10 cellular contexts compared by ENCODE assay signal in the genomic region with DNA sequence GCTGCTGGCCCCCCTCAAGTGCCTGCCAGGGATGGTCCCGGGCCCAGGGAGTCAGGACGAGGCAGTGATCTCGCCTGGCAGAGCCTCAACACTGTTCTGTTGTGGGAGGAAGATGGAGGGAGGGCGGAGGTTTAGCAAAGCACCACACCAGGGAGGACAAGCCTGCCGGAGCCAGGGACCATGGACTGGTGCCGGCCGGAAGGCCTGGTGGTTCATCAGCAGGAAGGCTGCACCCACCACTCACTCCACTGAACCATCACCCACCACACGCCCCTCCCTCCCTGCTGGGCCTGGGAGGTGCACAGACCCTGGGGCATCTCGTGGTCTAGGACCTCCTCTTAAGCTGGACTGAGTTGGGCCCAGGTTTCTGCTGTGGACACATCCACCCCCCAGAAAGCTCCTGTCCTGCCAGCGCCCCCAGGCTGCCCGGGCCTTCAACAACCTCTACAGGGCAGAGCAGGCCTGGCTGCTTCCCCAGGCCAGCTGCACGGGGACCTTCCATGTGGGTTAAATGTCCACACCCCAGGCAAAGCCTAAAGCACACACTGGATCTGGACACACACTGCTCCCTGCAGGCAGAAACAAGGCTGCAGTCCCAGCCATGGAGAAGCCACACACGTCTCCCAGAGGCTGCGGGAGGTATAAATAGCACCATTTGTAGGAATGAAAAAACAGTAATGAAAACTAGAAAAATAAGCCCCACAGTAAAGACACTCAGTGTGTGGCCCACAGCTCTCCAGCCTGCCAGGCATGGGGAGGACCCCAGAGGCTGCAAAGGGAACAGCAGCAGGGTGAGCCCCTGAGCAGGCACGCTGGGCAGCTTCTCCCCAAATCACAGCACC. TPM values are rescaled to one million over a fixed set of nuclear protein-coding genes. Genes with fewer than 3 reads are reported as not detected.
DNase-seq lines count a peak whose midpoint lies in the region; ATAC-seq and TF ChIP-seq lines count a peak whose summit lies in the region.
"Had no signal": no experiment of that assay in that cellular context is flagged by ENCODE, and none has a peak within 500 bp of the region (broad histone marks: within the 10 kb centered on the region; RNA-seq: fewer than 3 reads in every experiment).

No MANE protein-coding gene starts in this region.

- WGBS in suprapubic skin = 53% methylated on average over 14 of the region's 15 CpGs

- peak; percentile 24; the same call in 1 of the 2 replicates for TF ChIP-seq CTCF in GM12875 (IDR thresholded peaks at IDR 0.05; ENCODE audit: borderline replicate concordance, insufficient read depth, low read depth, low read length)
- TF ChIP-seq CTCF in suprapubic skin (IDR thresholded peaks at IDR 0.05) = peak in 1 of 2 donors; percentile 31

- no peak for TF ChIP-seq POLR2A in suprapubic skin (IDR thresholded peaks at IDR 0.05)

- H3K9me3 ChIP-seq in skeletal muscle tissue (ENCODE audit: control insufficient read depth in 3 of 3, low read length in 3 of 3) = no peaks in the 10 kb centered on the region
- H3K9me3 ChIP-seq in suprapubic skin = no peaks in the 10 kb centered on the region
- no peaks in the 10 kb centered on the region for H3K9me3 ChIP-seq in MG63

- ATAC-seq in HG02759 (IDR thresholded peaks at IDR 0.05; ENCODE audit: unreplicated experiment) = no peak

- peak overlapping the region in 2 of 3 donors; percentile 13 to 71 for H3K9ac ChIP-seq in skeletal muscle tissue (ENCODE audit: low read depth in 1 of 3, low read length in 3 of 3)

- H3K27ac ChIP-seq in skeletal muscle tissue (ENCODE audit: low read depth, low read length) = peak overlapping the region; percentile 46
- no peak overlapping the region for H3K27ac ChIP-seq in suprapubic skin

- no peak for TF ChIP-seq EP300 in suprapubic skin (IDR thresholded peaks at IDR 0.05)

- no peak overlapping the region for H3K4me3 ChIP-seq in GM12875 (ENCODE audit: low read depth, low read length)
- peak overlapping the region in 2 of 3 donors; percentile 13 to 14 for H3K4me3 ChIP-seq in skeletal muscle tissue (ENCODE audit: low read length in 3 of 3)
- no peak overlapping the region for H3K4me3 ChIP-seq in suprapubic skin
- H3K4me3 ChIP-seq in MG63 = no peak overlapping the region

- in situ Hi-C loops in SK-MEL-5 (cut with HindIII; ENCODE audit: low pct_unique_long_range_greater_than_20kb, low sequenced_read_pairs) = no loop called here

- peak; percentile 50 for DNase-seq in SK-MEL-5 (ENCODE audit: low read depth, low spot score)
- DNase-seq in fibroblast of the conjunctiva (ENCODE audit: low read depth) = peak; percentile 56
- DNase-seq in suprapubic skin (ENCODE audit: low spot score in 2 of 2) = no peak
- no peak for DNase-seq in MG63
- DNase-seq in activated effector memory CD4-positive, alpha-beta T cell treated with Interleukin-2 at 50 U/mL for 16 hours = no peak
- DNase-seq: naive thymus-derived CD8-positive, alpha-beta T cell; NCI-H82 had no signal

- H3K27me3 ChIP-seq in skeletal muscle tissue (ENCODE audit: control insufficient read depth in 3 of 3, insufficient read depth in 3 of 3, low read length in 3 of 3) = no peaks in the 10 kb centered on the region
- H3K27me3 ChIP-seq in suprapubic skin = no peaks in the 10 kb centered on the region
- H3K27me3 ChIP-seq in MG63 = no peaks in the 10 kb centered on the region

- H3K4me1 ChIP-seq in skeletal muscle tissue (ENCODE audit: control insufficient read depth in 3 of 3, insufficient read depth in 3 of 3, low read length in 3 of 3) (peaks cover 28 to 48% (median 43%) of the 10 kb centered on the region in 3 donors), suprapubic skin (peaks cover 19% of the 10 kb centered on the region)

- peaks cover 0 to 6% (median 3%) of the 10 kb centered on the region in 3 donors for H3K36me3 ChIP-seq in skeletal muscle tissue (ENCODE audit: control insufficient read depth in 3 of 3, insufficient read depth in 3 of 3, low read length in 3 of 3)
- no peaks in the 10 kb centered on the region for H3K36me3 ChIP-seq in suprapubic skin
- peaks cover 26% of the 10 kb centered on the region for H3K36me3 ChIP-seq in MG63

RNA-seq across cellular contexts. Expression of gene TMEM240, which starts 10.4 kb away (rescaled TPM):
- 0.29 TPM in 1 of 2 replicates, not detected in the other for total RNA-seq in SK-MEL-5 (2014; rRNA removed; shearing (Covaris generic))
- 0.18 and 0.60 TPM in 2 replicates for polyA plus RNA-seq in SK-MEL-5 (2015; cell fraction: cytosol; rRNA removed)
- polyA plus RNA-seq in SK-MEL-5 (2015; cell fraction: nucleus; rRNA removed) = 1.1 and 2.4 TPM in 2 replicates
- total RNA-seq in skeletal muscle tissue = 2.1 TPM
- total RNA-seq in suprapubic skin = 1 to 10 TPM in 3 of 4 donors, not detected in 1; 1.0 to 1.7 (median 1.1) TPM
- total RNA-seq in MG63 (2014; rRNA removed; shearing (Covaris generic); ENCODE audit: low replicate concordance) = not detected in 2 replicates
- polyA plus RNA-seq: naive thymus-derived CD8-positive, alpha-beta T cell had no signal

RNA-seq across cellular contexts. Expression of gene SSU72, which starts 23.9 kb away (rescaled TPM):
- total RNA-seq in SK-MEL-5 (2014; rRNA removed; shearing (Covaris generic)) = 56.5 TPM in 2 replicates
- 133 and 144 TPM in 2 replicates for polyA plus RNA-seq in SK-MEL-5 (2015; cell fraction: cytosol; rRNA removed)
- 72.7 and 79.6 TPM in 2 replicates for polyA plus RNA-seq in SK-MEL-5 (2015; cell fraction: nucleus; rRNA removed)
- total RNA-seq in skeletal muscle tissue (40.2 TPM), suprapubic skin (100 to 1,000 TPM; 102 to 115 (median 109) TPM)
- 168 and 203 TPM in 2 replicates for total RNA-seq in MG63 (2014; rRNA removed; shearing (Covaris generic); ENCODE audit: low replicate concordance)

RNA-seq across cellular contexts. Expression of gene ATAD3A, which starts 38.9 kb away (rescaled TPM):
- 32.1 and 36.5 TPM in 2 replicates for total RNA-seq in SK-MEL-5 (2014; rRNA removed; shearing (Covaris generic))
- 43.6 and 51.5 TPM in 2 replicates for polyA plus RNA-seq in SK-MEL-5 (2015; cell fraction: cytosol; rRNA removed)
- 56.9 and 75.0 TPM in 2 replicates for polyA plus RNA-seq in SK-MEL-5 (2015; cell fraction: nucleus; rRNA removed)
- total RNA-seq in skeletal muscle tissue (6.8 TPM), suprapubic skin (10 to 100 TPM; 15.0 to 23.2 (median 19.7) TPM)
- 66.9 and 74.6 TPM in 2 replicates for total RNA-seq in MG63 (2014; rRNA removed; shearing (Covaris generic); ENCODE audit: low replicate concordance)

RNA-seq across cellular contexts. Expression of gene FNDC10, which starts 49.1 kb away (rescaled TPM):
- total RNA-seq in SK-MEL-5 (2014; rRNA removed; shearing (Covaris generic)) = 6.6 and 7.1 TPM in 2 replicates
- polyA plus RNA-seq in SK-MEL-5 (2015; cell fraction: cytosol; rRNA removed) = 46.0 and 53.5 TPM in 2 replicates
- 6.6 and 7.5 TPM in 2 replicates for polyA plus RNA-seq in SK-MEL-5 (2015; cell fraction: nucleus; rRNA removed)
- total RNA-seq in skeletal muscle tissue = not detected
- 10 to 100 TPM in 3 of 4 donors, 1 to 10 TPM in 1; 9.0 to 26.2 (median 24.5) TPM for total RNA-seq in suprapubic skin
- total RNA-seq in MG63 (2014; rRNA removed; shearing (Covaris generic); ENCODE audit: low replicate concordance) = 4.0 and 8.7 TPM in 2 replicates

Comparison
In these comparisons a context has a peak if more than half of its experiments do, and no peak if none do; other contexts are left out.
1. H3K4me3 ChIP-seq: peak in skeletal muscle tissue (2 of 3); none in GM12875 (single experiment), suprapubic skin (single experiment) and MG63 (single experiment).
2. DNase-seq: peak in SK-MEL-5 (single experiment) and fibroblast of the conjunctiva (single experiment); none in suprapubic skin (0 of 2), MG63 (single experiment) and activated effector memory CD4-positive, alpha-beta T cell treated with Interleukin-2 at 50 U/mL for 16 hours (single experiment).